ENCODE assay signal across 23 cellular contexts in the genomic region with DNA sequence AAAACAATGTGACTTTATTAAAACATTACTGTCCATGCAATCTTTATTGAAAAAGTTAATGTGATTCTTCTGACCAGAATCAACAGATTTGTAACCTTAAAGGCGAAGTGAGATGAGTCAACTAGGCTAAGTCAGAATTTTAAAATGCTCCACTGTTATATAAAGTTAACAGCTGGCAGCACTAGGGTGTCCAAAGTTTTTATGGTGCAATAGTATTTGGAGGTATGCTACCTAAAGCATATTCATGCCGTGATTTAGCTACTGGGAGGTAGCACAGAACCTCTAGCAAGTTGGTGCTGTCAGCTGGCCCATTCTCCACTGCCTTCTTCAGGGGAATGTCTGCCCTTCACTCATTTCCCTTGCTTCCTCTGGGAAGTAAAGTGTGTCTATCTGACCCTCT.
DNase-seq lines count a peak whose midpoint lies in the region; ATAC-seq, FAIRE-seq and TF ChIP-seq lines count a peak whose summit lies in the region.
"Had no signal": no experiment of that assay in that cellular context is flagged by ENCODE, and none has a peak within 500 bp of the region (broad histone marks: within the 10 kb centered on the region; RNA-seq: fewer than 3 reads in every experiment).

No MANE protein-coding gene starts in this region.

- no peaks in the 10 kb centered on the region for H3K27me3 ChIP-seq in GM23248 (replicated peaks; ENCODE audit: insufficient read depth)
- no peaks in the 10 kb centered on the region for H3K27me3 ChIP-seq in keratinocyte (ENCODE audit: control insufficient read depth, extremely low read depth, insufficient read depth, low read length)
- no peaks in the 10 kb centered on the region for H3K27me3 ChIP-seq in colonic mucosa
- H3K27me3 ChIP-seq: BE2C had no signal

- H3K4me3 ChIP-seq in GM23248 (no peak overlapping the region), keratinocyte (ENCODE audit: control insufficient read depth in 2 of 3, extremely low read depth in 1 of 3, insufficient read depth in 2 of 3, low read depth in 1 of 3, low read length in 3 of 3) (no peak overlapping the region), colonic mucosa (no peak overlapping the region)
- H3K4me3 ChIP-seq: GM12878, GM23338 had no signal

- TF ChIP-seq CTCF in keratinocyte (optimal IDR thresholded peaks at IDR 0.05 in 1 of 3, IDR thresholded peaks at IDR 0.05 in 1 of 3, conservative IDR thresholded peaks at IDR 0.05 in 1 of 3; ENCODE audit: extremely low read depth in 1 of 3, insufficient read depth in 2 of 3, low read length in 3 of 3) = no peak
- no peak for TF ChIP-seq CTCF in colonic mucosa (IDR thresholded peaks at IDR 0.05)

- H3K9ac ChIP-seq in GM23248 = no peak overlapping the region
- H3K9ac ChIP-seq in keratinocyte (ENCODE audit: control insufficient read depth, extremely low read depth, insufficient read depth, low read length) = no peak overlapping the region
- no peak overlapping the region for H3K9ac ChIP-seq in colonic mucosa (ENCODE audit: low read depth in 2 of 2, low read length in 2 of 2)

- H3K79me2 ChIP-seq in GM23248 (ENCODE audit: insufficient read depth) (no peaks in the 10 kb centered on the region), keratinocyte (ENCODE audit: control insufficient read depth, insufficient read depth, low read length) (no peaks in the 10 kb centered on the region)

- FAIRE-seq in GM19239 (lab: Jason Lieb, UNC) (peak; percentile 23), keratinocyte (lab: Jason Lieb, UNC) (peak; percentile 13)
- FAIRE-seq: A204.1, GM12878, H54, HTR-8/SVneo had no signal

- dilution Hi-C loops in keratinocyte (cut with MboI; ENCODE audit: extremely low pct_ligation_motif_present, low sequenced_read_pairs) = no loop called here

- no peak for ATAC-seq in activated CD4-positive, CD25-positive, alpha-beta regulatory T cell treated with anti-CD3 and anti-CD28 coated beads, Interleukin-2, amount 50 U/mL, for 24 hours
- ATAC-seq: GM12878, GM23338 had no signal

- DNase-seq in GM19239 (ENCODE audit: insufficient read length, low spot score) (no peak), GM23248 (peak; percentile 34), keratinocyte (ENCODE audit: low read depth, low spot score) (no peak), superior temporal gyrus (ENCODE audit: extremely low spot score) (peak; percentile 49), NCI-H2107 (lab: John Stamatoyannopoulos, UW) (no peak), colonic mucosa (no peak)
- DNase-seq: ACHN; BE2C; C1 segment of cervical spinal cord; CD4-positive, CD25-positive, alpha-beta regulatory T cell; CD8-positive, alpha-beta memory T cell; COR-L47; DMS 273 treated with DMSO at 0.1 percent for 48 hours; DMS53; DND-41; EL; HCEC 1CT had no signal

- no peak overlapping the region for H3K27ac ChIP-seq in GM23248
- no peak overlapping the region for H3K27ac ChIP-seq in keratinocyte (ENCODE audit: control insufficient read depth, insufficient read depth, low read length)
- no peak overlapping the region for H3K27ac ChIP-seq in colonic mucosa

- H3K9me1 ChIP-seq in keratinocyte (ENCODE audit: control insufficient read depth, extremely low read depth, insufficient read depth, low read length) = no peaks in the 10 kb centered on the region

- H3K9me3 ChIP-seq in GM23248 (ENCODE audit: low read depth) (no peaks in the 10 kb centered on the region), keratinocyte (ENCODE audit: control insufficient read depth, low read depth, low read length) (no peaks in the 10 kb centered on the region), colonic mucosa (no peaks in the 10 kb centered on the region)
- H3K9me3 ChIP-seq: BE2C had no signal

- no peaks in the 10 kb centered on the region for H3K4me1 ChIP-seq in GM23248 (ENCODE audit: insufficient read depth)
- H3K4me1 ChIP-seq in keratinocyte (ENCODE audit: control insufficient read depth, extremely low read depth, insufficient read depth, low read length) = no peaks in the 10 kb centered on the region
- no peaks in the 10 kb centered on the region for H3K4me1 ChIP-seq in colonic mucosa

- H3K36me3 ChIP-seq in GM23248 (ENCODE audit: low read depth) (no peaks in the 10 kb centered on the region), keratinocyte (ENCODE audit: control insufficient read depth in 2 of 2, extremely low read depth in 1 of 2, insufficient read depth in 2 of 2, low read length in 2 of 2) (no peaks in the 10 kb centered on the region), colonic mucosa (no peaks in the 10 kb centered on the region)

- H3K4me2 ChIP-seq in GM23248 (ENCODE audit: unreplicated experiment) (no peak overlapping the region), keratinocyte (ENCODE audit: control insufficient read depth, extremely low read depth, insufficient read depth, low read depth, low read length) (no peak overlapping the region)
- H3K4me2 ChIP-seq: GM23338 had no signal

- intact Hi-C loops in colonic mucosa (cut with DNase I) = no loop called here

- in situ Hi-C loops in GM23248 (cut with MboI) = no loop called here

- H4K20me1 ChIP-seq in GM23248 (ENCODE audit: insufficient read depth) (no peaks in the 10 kb centered on the region), keratinocyte (ENCODE audit: control insufficient read depth, extremely low read depth, insufficient read depth, low read length) (no peaks in the 10 kb centered on the region)

- no peak overlapping the region for H2AFZ ChIP-seq in GM23248
- no peak overlapping the region for H2AFZ ChIP-seq in keratinocyte (ENCODE audit: control insufficient read depth, low read length)
- H2AFZ ChIP-seq: GM23338 had no signal

- no peaks in the 10 kb centered on the region for H3F3A ChIP-seq in GM23248 (ENCODE audit: insufficient read depth)

- no peaks in the 10 kb centered on the region for H3K9me2 ChIP-seq in GM23248 (ENCODE audit: insufficient read depth)

- WGBS in GM23248 (ENCODE audit: low coverage in 1 of 2, low lambda C conversion rate in 2 of 2, missing lambda C conversion rate in 2 of 2), 2 experiments = 56 to 64% methylated on average over 2 of the region's 2 CpGs

Comparison
In these comparisons a context has a peak if more than half of its experiments do, and no peak if none do; other contexts are left out.
1. DNase-seq: peak in GM23248 (single experiment) and superior temporal gyrus (single experiment); none in GM19239 (single experiment), keratinocyte (single experiment), NCI-H2107 (single experiment) and colonic mucosa (single experiment).